ENCODE assay signal across 9 cellular contexts in genomic region chr12:87439990-87440827, GRCh38.
DNase-seq lines count a peak whose midpoint lies in the region; ATAC-seq and TF ChIP-seq lines count a peak whose summit lies in the region.
"Had no signal": no experiment of that assay in that cellular context is flagged by ENCODE, and none has a peak within 500 bp of the region (broad histone marks: within the 10 kb centered on the region; RNA-seq: fewer than 3 reads in every experiment).

No MANE protein-coding gene starts in this region.

- H3K4me1 ChIP-seq in RWPE2 (ENCODE audit: insufficient read depth, poor library complexity, severe bottlenecking) (peaks cover 17% of the 10 kb centered on the region), BE2C (no peaks in the 10 kb centered on the region)

- DNase-seq in GM04504 (ENCODE audit: low read depth): peak; percentile 30
- peak; percentile 71 for DNase-seq in RWPE2 (ENCODE audit: low spot score)
- DNase-seq in fibroblast of mammary gland (ENCODE audit: low read depth): peak; percentile 90
- peak; percentile 90 for DNase-seq in retinal pigment epithelial cell (ENCODE audit: low read depth)
- no peak for DNase-seq in activated CD8-positive, alpha-beta memory T cell treated with anti-CD3 and anti-CD28 coated beads, Interleukin-2, amount 50 U/mL, for 48 hours
- no peak for DNase-seq in BE2C
- DNase-seq: activated T-cell treated with anti-CD3 and anti-CD28 coated beads, Interleukin-2, amount 50 U/mL, for 48 hours had no signal

- no peak overlapping the region for H3K4me3 ChIP-seq in RWPE2 (ENCODE audit: severe bottlenecking)
- no peak overlapping the region for H3K4me3 ChIP-seq in fibroblast of mammary gland (ENCODE audit: control insufficient read depth, low read depth, low read length)
- no peak overlapping the region for H3K4me3 ChIP-seq in retinal pigment epithelial cell (ENCODE audit: low read length)
- no peak overlapping the region for H3K4me3 ChIP-seq in BE2C (ENCODE audit: low read depth, low read length)

- H3K9me3 ChIP-seq in RWPE2 (ENCODE audit: severe bottlenecking) (no peaks in the 10 kb centered on the region), BE2C (no peaks in the 10 kb centered on the region)

- H3K27ac ChIP-seq in RWPE2 (ENCODE audit: poor library complexity, severe bottlenecking): peak overlapping the region; percentile 94

- ATAC-seq in RWPE2 (ENCODE audit: low read depth): peak; percentile 94
- ATAC-seq in GM18498 (IDR thresholded peaks at IDR 0.05; ENCODE audit: unreplicated experiment): no peak
- ATAC-seq in GM18870 (IDR thresholded peaks at IDR 0.05; ENCODE audit: unreplicated experiment): no peak

- TF ChIP-seq CTCF in RWPE2 (IDR thresholded peaks at IDR 0.05; ENCODE audit: poor library complexity, severe bottlenecking) (no peak), fibroblast of mammary gland (conservative IDR thresholded peaks at IDR 0.05; ENCODE audit: control insufficient read depth, insufficient read depth, low read depth, low read length) (no peak), retinal pigment epithelial cell (conservative IDR thresholded peaks at IDR 0.05; ENCODE audit: low read depth, low read length) (no peak), BE2C (IDR thresholded peaks at IDR 0.05; ENCODE audit: low read depth, low read length) (no peak)

- H3K27me3 ChIP-seq in RWPE2 (ENCODE audit: insufficient read depth, poor library complexity, severe bottlenecking) (no peaks in the 10 kb centered on the region), BE2C (no peaks in the 10 kb centered on the region)

- no peaks in the 10 kb centered on the region for H3K36me3 ChIP-seq in RWPE2 (ENCODE audit: low read depth)
- H3K36me3 ChIP-seq in BE2C: no peaks in the 10 kb centered on the region

Comparison
In these comparisons a context has a peak if more than half of its experiments do, and no peak if none do; other contexts are left out.
1. DNase-seq: peak in GM04504 (single experiment), RWPE2 (single experiment), fibroblast of mammary gland (single experiment) and retinal pigment epithelial cell (single experiment); none in activated CD8-positive, alpha-beta memory T cell treated with anti-CD3 and anti-CD28 coated beads, Interleukin-2, amount 50 U/mL, for 48 hours (single experiment) and BE2C (single experiment).